In the genomic region with DNA sequence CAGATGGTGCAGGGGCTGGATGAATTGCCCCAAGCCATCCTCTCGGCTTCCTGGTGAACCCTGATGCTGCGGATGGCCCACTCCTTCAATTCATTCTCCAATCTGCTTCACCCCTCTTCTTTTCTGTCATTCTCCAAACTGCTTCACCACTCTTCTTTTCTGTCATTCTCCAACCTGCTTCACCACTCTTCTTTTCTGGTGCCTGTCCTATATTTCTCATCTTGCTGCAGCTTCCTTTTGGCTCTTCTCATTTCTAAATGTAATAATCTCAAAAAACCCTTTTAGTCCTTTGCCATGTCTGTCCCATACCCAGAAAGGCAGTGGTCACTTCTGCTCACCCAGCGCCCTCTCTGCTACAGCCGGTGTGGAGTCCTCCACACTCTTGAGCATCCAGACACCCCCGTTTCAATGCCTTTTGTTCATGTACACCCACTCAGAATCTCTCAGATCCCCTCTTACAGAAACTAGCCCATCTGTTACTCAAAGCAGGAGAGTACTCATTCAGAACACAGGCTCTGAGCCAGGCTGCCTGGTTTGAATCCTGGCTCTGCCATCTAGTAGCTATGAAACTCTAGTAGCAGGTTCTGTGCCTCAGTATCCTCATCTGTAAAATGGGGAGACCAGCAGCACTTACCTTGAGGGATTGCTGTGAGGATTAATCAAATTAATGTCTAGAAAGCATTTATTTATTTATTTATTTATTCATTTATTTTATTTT, we compare ENCODE assay signal across 15 cellular contexts. TPM values are rescaled to one million over a fixed set of nuclear protein-coding genes. Genes with fewer than 3 reads are reported as not detected.
A peak's percentile ranks its signal among the peaks of the same experiment; 100 is the strongest.
DNase-seq lines count a peak whose midpoint lies in the region; ATAC-seq and TF ChIP-seq lines count a peak whose summit lies in the region.
"Had no signal": no experiment of that assay in that cellular context is flagged by ENCODE, and none has a peak within 500 bp of the region (broad histone marks: within the 10 kb centered on the region; RNA-seq: fewer than 3 reads in every experiment).

No MANE protein-coding gene starts in this region.

- 98% methylated on average over 5 of the region's 5 CpGs for WGBS in liver

- no peak for ATAC-seq in GM18870 (IDR thresholded peaks at IDR 0.05; ENCODE audit: unreplicated experiment)
- ATAC-seq: GM12878 had no signal

- H3K27me3 ChIP-seq in BLaER1, result no peaks in the 10 kb centered on the region
- H3K27me3 ChIP-seq in CD4-positive, alpha-beta memory T cell (ENCODE audit: insufficient read depth, low read length), result no peaks in the 10 kb centered on the region
- no peaks in the 10 kb centered on the region for H3K27me3 ChIP-seq in liver (ENCODE audit: control insufficient read depth in 4 of 4, insufficient read depth in 4 of 4, low read length in 3 of 4)
- H3K27me3 ChIP-seq: BE2C had no signal

- H3K27ac ChIP-seq in BLaER1, result peak overlapping the region; percentile 62
- H3K27ac ChIP-seq in CD4-positive, alpha-beta memory T cell (ENCODE audit: low read depth, low read length), result no peak overlapping the region
- H3K27ac ChIP-seq in angular gyrus (ENCODE audit: low read depth, low read length), result peak overlapping the region; percentile 81
- peak overlapping the region; percentile 69 to 76 for H3K27ac ChIP-seq in liver (ENCODE audit: low read depth in 1 of 2, low read length in 2 of 2)

- peaks cover 28 to 69% of the 10 kb centered on the region in 2 donors for H3K36me3 Mint-ChIP-seq in CD4-positive, alpha-beta memory T cell

- no peak for TF ChIP-seq CTCF in liver (IDR thresholded peaks at IDR 0.05; ENCODE audit: low read depth, low read length, missing input control)

- intact Hi-C loops in CD4-positive, alpha-beta memory T cell (cut with micrococcal nuclease), result no loop called here

- no peak for DNase-seq in CD4-positive, alpha-beta memory T cell
- DNase-seq in nucleus accumbens (lab: John Stamatoyannopoulos, UW) (no peak), cerebellum (ENCODE audit: low spot score) (no peak)
- DNase-seq: BE2C, HCEC 1CT, NCI-H1436, NCI-H2081 treated with DMSO at 0.1 percent for 48 hours, NCI-H526 treated with DMSO at 0.1 percent for 48 hours had no signal

- no peak overlapping the region for H3K4me3 Mint-ChIP-seq in CD4-positive, alpha-beta memory T cell

- TF ChIP-seq RAD21 in liver (IDR thresholded peaks at IDR 0.05), result no peak

- peaks cover 42% of the 10 kb centered on the region for H4K20me1 ChIP-seq in BLaER1

- peak overlapping the region; percentile 92 for H3K4me2 ChIP-seq in BLaER1

- H3K9me3 Mint-ChIP-seq in CD4-positive, alpha-beta memory T cell, result peaks cover 0 to 2% (median 0%) of the 10 kb centered on the region in 8 donors

- POLR2A ChIA-PET in CD4-positive, alpha-beta memory T cell (lab: Charles Lee; ENCODE audit: partially characterized antibody), result no interaction called here

- H3K36me3 ChIP-seq in BLaER1 (peaks cover 46% of the 10 kb centered on the region), liver (ENCODE audit: control insufficient read depth in 4 of 4, insufficient read depth in 3 of 4, low read depth in 1 of 4, low read length in 3 of 4) (peaks cover 0 to 23% (median 11%) of the 10 kb centered on the region in 4 donors)
- peaks cover 31% of the 10 kb centered on the region for H3K36me3 ChIP-seq in CD4-positive, alpha-beta memory T cell (ENCODE audit: insufficient read depth, low read length)

- H3K9ac ChIP-seq in BLaER1, result peak overlapping the region; percentile 61
- no peak overlapping the region for H3K9ac ChIP-seq in liver (ENCODE audit: low read depth in 1 of 2, low read length in 2 of 2)

- H3K4me3 ChIP-seq in BLaER1 (peak overlapping the region; percentile 14; the same call in 1 of the 2 replicates), liver (ENCODE audit: low read depth in 1 of 3, low read length in 3 of 3) (no peak overlapping the region)
- no peak overlapping the region for H3K4me3 ChIP-seq in CD4-positive, alpha-beta memory T cell (ENCODE audit: low read length in 2 of 2)
- H3K4me3 ChIP-seq: GM12878 had no signal

- H3K4me1 ChIP-seq in BLaER1 (peaks cover 64% of the 10 kb centered on the region), liver (ENCODE audit: control insufficient read depth in 4 of 4, insufficient read depth in 4 of 4, low read length in 3 of 4) (peaks cover 18 to 81% (median 67%) of the 10 kb centered on the region in 4 donors)
- no peaks in the 10 kb centered on the region for H3K4me1 ChIP-seq in CD4-positive, alpha-beta memory T cell (ENCODE audit: insufficient read depth, low read length)
- H3K4me1 ChIP-seq: BE2C had no signal

- H3K9me3 ChIP-seq in BLaER1, result no peaks in the 10 kb centered on the region
- H3K9me3 ChIP-seq in CD4-positive, alpha-beta memory T cell (ENCODE audit: control insufficient read depth in 1 of 2, low read length in 2 of 2), result no peaks in the 10 kb centered on the region
- H3K9me3 ChIP-seq in liver (ENCODE audit: control insufficient read depth in 4 of 4, low read length in 3 of 4), result no peaks in the 10 kb centered on the region
- H3K9me3 ChIP-seq: BE2C had no signal

- H3K27me3 Mint-ChIP-seq in CD4-positive, alpha-beta memory T cell, result no peaks in the 10 kb centered on the region

- CTCF ChIA-PET in CD4-positive, alpha-beta memory T cell (lab: Charles Lee; ENCODE audit: partially characterized antibody), result no interaction called here

- peaks cover 0 to 7% (median 4%) of the 10 kb centered on the region in 4 donors for H3K4me1 Mint-ChIP-seq in CD4-positive, alpha-beta memory T cell

- H3K27ac Mint-ChIP-seq in CD4-positive, alpha-beta memory T cell, result peak overlapping the region in 5 of 7 donors; percentile 6 to 92 (median 19)

TF ChIP-seq in liver, 16 proteins besides CTCF, POLR2A, EP300 and RAD21:
- TF ChIP-seq TAF1 (conservative IDR thresholded peaks at IDR 0.05) (no peak), RXRA (IDR thresholded peaks at IDR 0.05) (no peak), GABPA (IDR thresholded peaks at IDR 0.05 in 1 of 2, conservative IDR thresholded peaks at IDR 0.05 in 1 of 2) (no peak)
TF ChIP-seq in liver: peak in this region for 0.

RNA-seq across cellular contexts. Expression of gene SERPIND1, which starts 14.9 kb away (rescaled TPM):
- total RNA-seq in CD4-positive, alpha-beta memory T cell, result not detected
- under 1 TPM; 0.07 to 0.29 TPM for polyA plus RNA-seq in CD4-positive, alpha-beta memory T cell
- total RNA-seq in liver (100 to 1,000 TPM; 117 to 176 TPM), cerebellum (3.2 TPM)
- polyA plus RNA-seq in liver, result 100 to 1,000 TPM; 166 to 173 TPM
- total RNA-seq: G401, OCI-LY7 had no signal

Comparison
In these comparisons a context has a peak if more than half of its experiments do, and no peak if none do; other contexts are left out.
1. RNA of gene SERPIND1, which starts 14.9 kb away (total RNA-seq): 117 to 176 TPM in liver; 3.2 TPM in cerebellum (single experiment) and not detected in CD4-positive, alpha-beta memory T cell; every median in the first group is over 10 times any median in the second.